ENCODE assay signal across 10 cellular contexts in genomic region chr6:110130362-110130761, GRCh38.
"Had no signal": no experiment of that assay in that cellular context is flagged by ENCODE, and none has a peak within 500 bp of the region (broad histone marks: within the 10 kb centered on the region; RNA-seq: fewer than 3 reads in every experiment).

No MANE protein-coding gene starts in this region.

- H3K4me1 ChIP-seq: HAP-1 had no signal

- H3K9me3 ChIP-seq: HAP-1 had no signal

- ATAC-seq: GM23338, HCT116 had no signal

- H3K4me3 ChIP-seq: GM23248, GM23338, HAP-1 had no signal

- DNase-seq: GM23248, GOT3, H7, H9, HCEC 1CT, HFFc6 had no signal

- H3K4me2 ChIP-seq: GM23338 had no signal

- FAIRE-seq: H54 had no signal

- H3K9ac ChIP-seq: GM23248 had no signal

- H3K27ac ChIP-seq: GM23248 had no signal

- H2AFZ ChIP-seq: GM23248, GM23338 had no signal
